23 cellular contexts compared by ENCODE assay signal in genomic region chr11:59030037-59030436, GRCh38. TPM values are rescaled to one million over a fixed set of nuclear protein-coding genes. Genes with fewer than 3 reads are reported as not detected.
"Had no signal": no experiment of that assay in that cellular context is flagged by ENCODE, and none has a peak within 500 bp of the region (broad histone marks: within the 10 kb centered on the region; RNA-seq: fewer than 3 reads in every experiment).

No MANE protein-coding gene starts in this region.

- H3K9ac ChIP-seq: SK-N-SH had no signal

- H3K27me3 ChIP-seq: MG63 had no signal

- H3K27ac ChIP-seq: RWPE1 had no signal

- H3K9me2 ChIP-seq: SK-N-SH had no signal

- DNase-seq: IMR-90, Karpas-422, KG1, MG63, NCI-H1092, NCI-H1105 treated with DMSO at 0.1 percent for 48 hours, NCI-H1417 treated with DMSO at 0.1 percent for 48 hours, NCI-H146, NCI-H1694 treated with DMSO at 0.1 percent for 48 hours, NCI-H1930, NCI-H2081, NCI-H2107, NCI-H2227 treated with DMSO at 0.1 percent for 48 hours, NCI-H524, NCI-H526 treated with DMSO at 0.1 percent for 48 hours, NCI-H748 treated with DMSO at 0.1 percent for 48 hours, SHP77, SK-N-SH, SW 1271 had no signal

- H3K9me3 ChIP-seq: MG63, SK-N-SH had no signal

- H3K36me3 ChIP-seq: MG63 had no signal

- H3K4me2 ChIP-seq: SK-N-SH had no signal

- H3K4me3 ChIP-seq: MG63 had no signal

RNA-seq across cellular contexts. Expression of gene GLYATL1B, which starts 56.1 kb away (rescaled TPM):
- total RNA-seq: HT-29, IMR-90, NCI-H460, SK-MEL-5 had no signal
- polyA plus RNA-seq: IMR-90, SK-N-SH had no signal
